Comparison of ENCODE assay signal across 10 cellular contexts in genomic region chr11:26993965-26994446, GRCh38. TPM values are rescaled to one million over a fixed set of nuclear protein-coding genes. Genes with fewer than 3 reads are reported as not detected.
DNase-seq lines count a peak whose midpoint lies in the region; ATAC-seq, FAIRE-seq and TF ChIP-seq lines count a peak whose summit lies in the region.
"Had no signal": no experiment of that assay in that cellular context is flagged by ENCODE, and none has a peak within 500 bp of the region (broad histone marks: within the 10 kb centered on the region; RNA-seq: fewer than 3 reads in every experiment).

Gene FIBIN, plus strand, starts transcription at chr11:26994112. Its CDS starts 415 bp downstream, at chr11:26994527.

- no peaks in the 10 kb centered on the region for H3K79me2 ChIP-seq in MM.1S (ENCODE audit: low read length)

- H3K4me3 ChIP-seq in A549 = peak within 1 kb of the TSS; percentile 25; the same call in 1 of the 3 replicates
- peak within 1 kb of the TSS; percentile 14 to 49 (median 31) for H3K4me3 ChIP-seq in Peyer's patch
- peak within 1 kb of the TSS; percentile 90 for H3K4me3 ChIP-seq in fibroblast of the aortic adventitia (ENCODE audit: low read depth, low read length)
- no peak within 1 kb of the TSS for H3K4me3 ChIP-seq in MM.1S (ENCODE audit: low read length)
- H3K4me3 ChIP-seq: BLaER1 treated with 17β-estradiol and CSF1 and Interleukin-3, amounts not matched to agents 10 nM and 100 nM had no signal

- H3K4me3 Mint-ChIP-seq in nephron = peak within 1 kb of the TSS; percentile 78 to 82 (median 80)

- no peaks in the 10 kb centered on the region for H4K20me1 ChIP-seq in MM.1S (ENCODE audit: insufficient read depth, low read length)
- H4K20me1 ChIP-seq: BLaER1 treated with 17β-estradiol and CSF1 and Interleukin-3, amounts not matched to agents 10 nM and 100 nM had no signal

- POLR2A ChIA-PET in A549 (lab: Yijun Ruan, JAX) = no interaction called here

- peak within 1 kb of the TSS; percentile 67 to 86 (median 85) for H3K27ac Mint-ChIP-seq in nephron

- H3K9me3 ChIP-seq in A549 = no peaks in the 10 kb centered on the region
- H3K9me3 ChIP-seq in Peyer's patch = no peaks in the 10 kb centered on the region
- H3K9me3 ChIP-seq in MM.1S (replicated peaks; ENCODE audit: insufficient read depth, low read length) = no peaks in the 10 kb centered on the region
- H3K9me3 ChIP-seq: BLaER1 treated with 17β-estradiol and CSF1 and Interleukin-3, amounts not matched to agents 10 nM and 100 nM had no signal

- WGBS in A549 (ENCODE audit: missing lambda C conversion rate) = 30% methylated on average over 21 of the region's 21 CpGs

- TF ChIP-seq CTCF in A549 (IDR thresholded peaks at IDR 0.05) = no peak
- no peak for TF ChIP-seq CTCF in Peyer's patch (IDR thresholded peaks at IDR 0.05)
- peak; percentile 15 for TF ChIP-seq CTCF in fibroblast of the aortic adventitia (IDR thresholded peaks at IDR 0.05; ENCODE audit: insufficient read depth, low read length)
- no peak for TF ChIP-seq CTCF in nephron (IDR thresholded peaks at IDR 0.05; ENCODE audit: unreplicated experiment in 3 of 3)
- no peak for TF ChIP-seq CTCF in MM.1S (IDR thresholded peaks at IDR 0.05; ENCODE audit: low read length)

- H3F3A ChIP-seq in MM.1S (ENCODE audit: insufficient read depth, low read length) = no peaks in the 10 kb centered on the region

- TF ChIP-seq EP300 in A549 (IDR thresholded peaks at IDR 0.05) = no peak

- no peak for FAIRE-seq in A549 (lab: Jason Lieb, UNC)
- FAIRE-seq: endometrium had no signal

- H2AFZ ChIP-seq in MM.1S (ENCODE audit: low read length) = no peak within 1 kb of the TSS

- no peaks in the 10 kb centered on the region for H3K4me1 ChIP-seq in A549
- H3K4me1 ChIP-seq in Peyer's patch = no peaks in the 10 kb centered on the region
- no peaks in the 10 kb centered on the region for H3K4me1 ChIP-seq in MM.1S (ENCODE audit: low read length)
- H3K4me1 ChIP-seq: BLaER1 treated with 17β-estradiol and CSF1 and Interleukin-3, amounts not matched to agents 10 nM and 100 nM had no signal

- no peak for DNase-seq in A549 (ENCODE audit: low read depth in 1 of 2, low spot score in 1 of 2)
- peak in 1 of 3 donors; percentile 45 for DNase-seq in Peyer's patch
- peak; percentile 89 for DNase-seq in fibroblast of the aortic adventitia (ENCODE audit: low read depth)
- DNase-seq in MM.1S = no peak
- DNase-seq in NCI-H1417 (lab: John Stamatoyannopoulos, UW) = no peak
- no peak for DNase-seq in inferior parietal cortex (ENCODE audit: extremely low spot score)

- H3K27me3 ChIP-seq in Peyer's patch (no peaks in the 10 kb centered on the region), MM.1S (replicated peaks; ENCODE audit: insufficient read depth, low read length) (no peaks in the 10 kb centered on the region)
- H3K27me3 ChIP-seq: BLaER1 treated with 17β-estradiol and CSF1 and Interleukin-3, amounts not matched to agents 10 nM and 100 nM had no signal

- no peaks in the 10 kb centered on the region for H3K9me3 Mint-ChIP-seq in nephron

- no peak for TF ChIP-seq RAD21 in A549 (conservative IDR thresholded peaks at IDR 0.05 in 1 of 2, IDR thresholded peaks at IDR 0.05 in 1 of 2)

- no peak within 1 kb of the TSS for H3K9ac ChIP-seq in MM.1S (ENCODE audit: low read length)
- H3K9ac ChIP-seq: BLaER1 treated with 17β-estradiol and CSF1 and Interleukin-3, amounts not matched to agents 10 nM and 100 nM had no signal

- H3K27ac ChIP-seq in A549 = no peak within 1 kb of the TSS
- H3K27ac ChIP-seq in Peyer's patch = peak within 1 kb of the TSS; percentile 16 to 78 (median 43)
- H3K27ac ChIP-seq in MM.1S (ENCODE audit: low read length) = no peak within 1 kb of the TSS
- H3K27ac ChIP-seq: BLaER1 treated with 17β-estradiol and CSF1 and Interleukin-3, amounts not matched to agents 10 nM and 100 nM had no signal

- CTCF ChIA-PET in A549 (lab: Yijun Ruan, JAX) = interaction anchor here (0.9 to 2.2 kb wide), 2 partner anchors 46 to 165 kb away, joined by 3 to 7 read pairs; no protein-coding TSS in a partner anchor

- TF ChIP-seq POLR2A in A549 (IDR thresholded peaks at IDR 0.05; ENCODE audit: low read length) = no peak
- TF ChIP-seq POLR2A in Peyer's patch (IDR thresholded peaks at IDR 0.05) = no peak

- H3K36me3 ChIP-seq in Peyer's patch (no peaks in the 10 kb centered on the region), MM.1S (replicated peaks; ENCODE audit: insufficient read depth, low read length) (no peaks in the 10 kb centered on the region)
- H3K36me3 ChIP-seq: BLaER1 treated with 17β-estradiol and CSF1 and Interleukin-3, amounts not matched to agents 10 nM and 100 nM had no signal

- no peaks in the 10 kb centered on the region for H3K9me2 ChIP-seq in MM.1S (replicated peaks; ENCODE audit: insufficient read depth, low read length)

- no peaks in the 10 kb centered on the region for H3K36me3 Mint-ChIP-seq in nephron (ENCODE audit: low read depth)

- peak; percentile 32 to 63; a peak in 3 of 6 replicates for ATAC-seq in A549
- ATAC-seq in HG03460 (IDR thresholded peaks at IDR 0.05; ENCODE audit: unreplicated experiment) = no peak

- H3K4me2 ChIP-seq in A549 (peak within 1 kb of the TSS; percentile 49), MM.1S (ENCODE audit: low read depth, low read length) (no peak within 1 kb of the TSS)
- H3K4me2 ChIP-seq: BLaER1 treated with 17β-estradiol and CSF1 and Interleukin-3, amounts not matched to agents 10 nM and 100 nM had no signal

- H3K27me3 Mint-ChIP-seq in nephron (ENCODE audit: low read depth) = peaks cover 6% of the 10 kb centered on the region

- peaks cover 50% of the 10 kb centered on the region for H3K4me1 Mint-ChIP-seq in nephron

TF ChIP-seq in A549, 52 proteins besides CTCF, POLR2A, EP300 and RAD21 (continues in another document):
- no peak for TF ChIP-seq RFX5 (IDR thresholded peaks at IDR 0.05)
- TF ChIP-seq JUNB (IDR thresholded peaks at IDR 0.05) = no peak
- no peak for TF ChIP-seq MAX (IDR thresholded peaks at IDR 0.05)
- TF ChIP-seq CHD2 (IDR thresholded peaks at IDR 0.05; ENCODE audit: low read length, partially characterized antibody) = no peak
- TF ChIP-seq ZC3H11A (IDR thresholded peaks at IDR 0.05) = no peak
- no peak for TF ChIP-seq KDM5A (IDR thresholded peaks at IDR 0.05)
- TF ChIP-seq CBX8 (IDR thresholded peaks at IDR 0.05) = no peak
- TF ChIP-seq SMC3 (IDR thresholded peaks at IDR 0.05) = no peak
- TF ChIP-seq HES2 (IDR thresholded peaks at IDR 0.05) = no peak
- TF ChIP-seq RCOR1 (IDR thresholded peaks at IDR 0.05; ENCODE audit: low read depth, low read length) = no peak
- no peak for TF ChIP-seq PBX3 (IDR thresholded peaks at IDR 0.05)
- TF ChIP-seq BHLHE40 (IDR thresholded peaks at IDR 0.05; ENCODE audit: low read depth, low read length) = no peak
- no peak for TF ChIP-seq HMGXB4 (CRISPR knock-in tag; IDR thresholded peaks at IDR 0.05; ENCODE audit: borderline replicate concordance)
- no peak for TF ChIP-seq ZSCAN20 (CRISPR knock-in tag; IDR thresholded peaks at IDR 0.05)
- TF ChIP-seq KDM1A (IDR thresholded peaks at IDR 0.05; ENCODE audit: low read depth) = no peak
- no peak for TF ChIP-seq MYC (IDR thresholded peaks at IDR 0.05; ENCODE audit: borderline replicate concordance, low read length)

RNA-seq across cellular contexts. Expression of gene FIBIN, which starts in this region (rescaled TPM):
- polyA plus RNA-seq in A549 (2011; rRNA removed) (0.16 and 0.22 TPM in 2 replicates), A549 (2017; fragmentation: RNase III; extraction: RNeasy Plus Mini Kit Qiagen cat#74134 plus additional on column Dnase treatment) (not detected in 3 replicates)
- not detected in 2 replicates for polyA plus RNA-seq in A549 (2012; cell fraction: cytosol; rRNA removed)
- polyA plus RNA-seq in A549 (2012; cell fraction: nucleus; rRNA removed) = not detected in 2 replicates
- polyA minus RNA-seq in A549 (2011; rRNA and poly(A)+ RNA removed) = 0.12 TPM in 1 of 2 replicates, not detected in the other
- total RNA-seq in Peyer's patch (10 to 100 TPM in 1 of 4 donors, 1 to 10 TPM in 2, not detected in 1; 1.6 to 10.6 (median 2.5) TPM), fibroblast of the aortic adventitia (ENCODE audit: low replicate concordance) (15.5 and 22.6 TPM in 2 replicates)

Comparison
In these comparisons a context has a peak if more than half of its experiments do, and no peak if none do; other contexts are left out.
1. Peak in ATAC-seq, H3K4me3 ChIP-seq and H3K4me2 ChIP-seq in A549; RNA of the gene not detected or under 1 TPM.
2. H3K27ac ChIP-seq: peak in Peyer's patch (4 of 4); none in A549 (0 of 2) and MM.1S (single experiment).